Comparison of ENCODE assay signal across 20 cellular contexts in the genomic region with DNA sequence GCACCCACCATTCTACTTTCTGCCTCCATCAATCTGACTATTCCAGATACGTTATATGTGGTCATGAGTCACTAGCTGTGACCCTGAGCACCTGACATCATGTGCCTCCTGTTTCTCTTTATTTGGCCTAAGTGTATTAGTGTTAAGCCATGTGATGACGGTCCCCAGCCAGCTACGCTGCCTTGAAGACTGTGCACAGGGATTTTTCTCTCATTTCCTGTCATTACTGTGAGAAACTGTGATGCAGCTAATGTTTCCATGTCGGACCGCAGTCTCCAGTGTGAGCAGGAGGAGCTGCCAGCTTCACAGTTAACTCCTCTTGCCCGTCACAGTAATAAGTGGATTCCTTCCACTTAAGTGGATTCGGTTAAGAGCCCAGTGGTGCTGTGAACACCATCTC. TPM values are rescaled to one million over a fixed set of nuclear protein-coding genes. Genes with fewer than 3 reads are reported as not detected.
DNase-seq lines count a peak whose midpoint lies in the region; TF ChIP-seq lines count a peak whose summit lies in the region.
"Had no signal": no experiment of that assay in that cellular context is flagged by ENCODE, and none has a peak within 500 bp of the region (broad histone marks: within the 10 kb centered on the region; RNA-seq: fewer than 3 reads in every experiment).

No MANE protein-coding gene starts in this region.

- in situ Hi-C loops in astrocyte of the cerebellum (cut with HindIII; ENCODE audit: low sequenced_read_pairs) = no loop called here

- H3K9me3 Mint-ChIP-seq in nephron progenitor cell = no peaks in the 10 kb centered on the region
- H3K9me3 Mint-ChIP-seq: activated naive CD4-positive, alpha-beta T cell treated with anti-CD3 and anti-CD28 coated beads, Interleukin-2, amount 50 U/mL, for 24 hours had no signal

- peaks cover 26% of the 10 kb centered on the region for H3K27me3 Mint-ChIP-seq in nephron progenitor cell (ENCODE audit: low read depth, poor library complexity)

- H3K4me3 Mint-ChIP-seq in nephron progenitor cell = no peak overlapping the region
- H3K4me3 Mint-ChIP-seq: activated naive CD4-positive, alpha-beta T cell treated with anti-CD3 and anti-CD28 coated beads, Interleukin-2, amount 50 U/mL, for 24 hours had no signal

- H3K4me1 Mint-ChIP-seq in nephron progenitor cell = peaks cover 29% of the 10 kb centered on the region
- H3K4me1 Mint-ChIP-seq: activated naive CD4-positive, alpha-beta T cell treated with anti-CD3 and anti-CD28 coated beads, Interleukin-2, amount 50 U/mL, for 24 hours had no signal

- no peaks in the 10 kb centered on the region for H3K36me3 Mint-ChIP-seq in nephron progenitor cell (ENCODE audit: low read depth)
- H3K36me3 Mint-ChIP-seq: activated naive CD4-positive, alpha-beta T cell treated with anti-CD3 and anti-CD28 coated beads, Interleukin-2, amount 50 U/mL, for 24 hours had no signal

- peak overlapping the region; percentile 43 for H3K27ac Mint-ChIP-seq in nephron progenitor cell
- H3K27ac Mint-ChIP-seq: activated naive CD4-positive, alpha-beta T cell treated with anti-CD3 and anti-CD28 coated beads, Interleukin-2, amount 50 U/mL, for 24 hours had no signal

- DNase-seq in DMS79 treated with DMSO at 0.1 percent for 48 hours (lab: John Stamatoyannopoulos, UW) (peak; percentile 41), M059J (ENCODE audit: low read depth) (peak; percentile 30), astrocyte of the cerebellum (ENCODE audit: low read depth) (peak; percentile 38), nephron progenitor cell (no peak), amniotic stem cell (lab: John Stamatoyannopoulos, UW) (no peak), GF-D8 (lab: John Stamatoyannopoulos, UW) (no peak), NCI-H510A (lab: John Stamatoyannopoulos, UW) (no peak), activated gamma-delta T cell treated with Interleukin-2 at 50 U/mL for 16 hours (no peak)
- DNase-seq: activated T-cell treated with anti-CD3 and anti-CD28 coated beads for 4 hours, GDM1, head of caudate nucleus, islet precursor cell, mesendoderm, NCI-H2171, SHP77 treated with DMSO at 0.1 percent for 48 hours, T-helper 9 cell had no signal

- H3K4me3 ChIP-seq in astrocyte of the cerebellum (ENCODE audit: low read depth, low read length) = no peak overlapping the region
- H3K4me3 ChIP-seq: esophagus muscularis mucosa, HAP-1, right atrium auricular region had no signal

- TF ChIP-seq CTCF in astrocyte of the cerebellum (IDR thresholded peaks at IDR 0.05; ENCODE audit: low read depth, low read length, missing control alignments) = no peak
- no peak for TF ChIP-seq CTCF in nephron progenitor cell (IDR thresholded peaks at IDR 0.05)

RNA-seq across cellular contexts. Expression of gene SPATS1, which starts 9.9 kb away (rescaled TPM):
- not detected in 2 replicates for total RNA-seq in M059J (2014; rRNA removed; shearing (Covaris generic))
- total RNA-seq: esophagus muscularis mucosa, right atrium auricular region had no signal

RNA-seq across cellular contexts. Expression of gene AARS2, which starts 19.4 kb away (rescaled TPM):
- 7.3 and 19.0 TPM in 2 replicates for total RNA-seq in M059J (2014; rRNA removed; shearing (Covaris generic))

RNA-seq across cellular contexts. Expression of gene CDC5L, which starts 54.9 kb away (rescaled TPM):
- total RNA-seq in M059J (2014; rRNA removed; shearing (Covaris generic)) = 35.3 and 49.7 TPM in 2 replicates

Comparison
In these comparisons a context has a peak if more than half of its experiments do, and no peak if none do; other contexts are left out.
1. DNase-seq: peak in DMS79 treated with DMSO at 0.1 percent for 48 hours (single experiment), M059J (single experiment) and astrocyte of the cerebellum (single experiment); none in nephron progenitor cell (single experiment), amniotic stem cell (single experiment), GF-D8 (single experiment), NCI-H510A (single experiment) and activated gamma-delta T cell treated with Interleukin-2 at 50 U/mL for 16 hours (single experiment).